In genomic region chr20:1184638-1185315, GRCh38 we compare ENCODE assay signal across 1 cellular context.
TF ChIP-seq lines count a peak whose summit lies in the region.

Gene TMEM74B, minus strand, starts transcription at chr20:1184981. Its CDS starts 1,180 bp downstream, at chr20:1183801.

TF ChIP-seq in HepG2, 621 proteins besides CTCF, POLR2A, EP300 and RAD21 (continued from another document):
- no peak for TF ChIP-seq SAFB2 (CRISPR knock-in tag; IDR thresholded peaks at IDR 0.05; ENCODE audit: borderline replicate concordance, low read depth)
- 0 out of 2 replicates have a peak, but pooled peaks have one; percentile 35 for TF ChIP-seq ZNF230 (CRISPR knock-in tag; IDR thresholded peaks at IDR 0.05)
- peak; percentile 94 for TF ChIP-seq ZNF563 (CRISPR knock-in tag; IDR thresholded peaks at IDR 0.05)
- TF ChIP-seq MXD4 (CRISPR knock-in tag; IDR thresholded peaks at IDR 0.05): no peak
- no peak for TF ChIP-seq SIX1 (CRISPR knock-in tag; IDR thresholded peaks at IDR 0.05; ENCODE audit: borderline replicate concordance)
- TF ChIP-seq, protein P1, sequence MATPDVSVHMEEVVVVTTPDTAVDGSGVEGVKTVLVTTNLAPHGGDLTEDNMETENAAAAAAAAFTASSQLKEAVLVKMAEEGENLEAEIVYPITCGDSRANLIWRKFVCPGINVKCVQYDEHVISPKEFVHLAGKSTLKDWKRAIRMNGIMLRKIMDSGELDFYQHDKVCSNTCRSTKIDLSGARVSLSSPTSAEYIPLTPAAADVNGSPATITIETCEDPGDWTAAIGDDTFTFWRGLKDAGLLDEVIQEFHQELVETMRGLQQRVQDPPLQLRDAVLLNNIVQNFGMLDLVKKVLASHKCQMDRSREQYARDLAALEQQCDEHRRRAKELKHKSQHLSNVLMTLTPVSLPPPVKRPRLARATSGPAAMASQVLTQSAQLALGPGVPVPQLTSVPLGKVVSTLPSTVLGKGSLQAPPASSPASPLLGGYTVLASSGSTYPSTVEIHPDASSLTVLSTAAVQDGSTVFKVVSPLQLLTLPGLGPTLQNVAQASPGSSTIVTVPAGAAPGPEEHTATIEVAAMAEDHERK (CRISPR knock-in tag; IDR thresholded peaks at IDR 0.05; ENCODE audit: low read depth): no peak
- TF ChIP-seq HOXA3 (CRISPR knock-in tag; IDR thresholded peaks at IDR 0.05): peak; percentile 65
- TF ChIP-seq GLI4 (CRISPR knock-in tag; IDR thresholded peaks at IDR 0.05; ENCODE audit: borderline replicate concordance): no peak
- TF ChIP-seq, protein P2, sequence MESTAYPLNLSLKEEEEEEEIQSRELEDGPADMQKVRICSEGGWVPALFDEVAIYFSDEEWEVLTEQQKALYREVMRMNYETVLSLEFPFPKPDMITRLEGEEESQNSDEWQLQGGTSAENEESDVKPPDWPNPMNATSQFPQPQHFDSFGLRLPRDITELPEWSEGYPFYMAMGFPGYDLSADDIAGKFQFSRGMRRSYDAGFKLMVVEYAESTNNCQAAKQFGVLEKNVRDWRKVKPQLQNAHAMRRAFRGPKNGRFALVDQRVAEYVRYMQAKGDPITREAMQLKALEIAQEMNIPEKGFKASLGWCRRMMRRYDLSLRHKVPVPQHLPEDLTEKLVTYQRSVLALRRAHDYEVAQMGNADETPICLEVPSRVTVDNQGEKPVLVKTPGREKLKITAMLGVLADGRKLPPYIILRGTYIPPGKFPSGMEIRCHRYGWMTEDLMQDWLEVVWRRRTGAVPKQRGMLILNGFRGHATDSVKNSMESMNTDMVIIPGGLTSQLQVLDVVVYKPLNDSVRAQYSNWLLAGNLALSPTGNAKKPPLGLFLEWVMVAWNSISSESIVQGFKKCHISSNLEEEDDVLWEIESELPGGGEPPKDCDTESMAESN (CRISPR knock-in tag; conservative IDR thresholded peaks at IDR 0.05): peak; percentile 84
- 0 out of 2 replicates have a peak, but pooled peaks have one; percentile 51 for TF ChIP-seq ZNF674 (CRISPR knock-in tag; IDR thresholded peaks at IDR 0.05; ENCODE audit: low read depth)
- 0 out of 2 replicates have a peak, but pooled peaks have one; percentile 79 for TF ChIP-seq ZNF570 (CRISPR knock-in tag; IDR thresholded peaks at IDR 0.05; ENCODE audit: borderline replicate concordance)
- TF ChIP-seq ZNF564 (CRISPR knock-in tag; IDR thresholded peaks at IDR 0.05): peak; percentile 72; the same call in 1 of the 2 replicates
- peak; percentile 92; the same call in 1 of the 2 replicates for TF ChIP-seq ZBTB38 (CRISPR knock-in tag; IDR thresholded peaks at IDR 0.05)
